1 cellular context compared by ENCODE assay signal in genomic region chr17:3004150-3004801, GRCh38.
TF ChIP-seq lines count a peak whose summit lies in the region.

No MANE protein-coding gene starts in this region.

TF ChIP-seq in K562, 482 proteins besides CTCF, POLR2A, EP300 and RAD21 (continued from another document):
- TF ChIP-seq E2F5 (CRISPR knock-in tag; IDR thresholded peaks at IDR 0.05) (no peak), TCF15 (CRISPR knock-in tag; IDR thresholded peaks at IDR 0.05) (no peak), ZNF57 (CRISPR knock-in tag; IDR thresholded peaks at IDR 0.05) (no peak)
